ENCODE assay signal across 1 cellular context in genomic region chr19:5436948-5437306, GRCh38.
TF ChIP-seq lines count a peak whose summit lies in the region.

No MANE protein-coding gene starts in this region.

TF ChIP-seq in K562, 482 proteins besides CTCF, POLR2A, EP300 and RAD21 (continued from another document):
- no peak for TF ChIP-seq PATZ1 (CRISPR knock-in tag; IDR thresholded peaks at IDR 0.05; ENCODE audit: borderline replicate concordance)
